Comparison of ENCODE assay signal across 1 cellular context in genomic region chr17:75877752-75878173, GRCh38.
TF ChIP-seq lines count a peak whose summit lies in the region.

No MANE protein-coding gene starts in this region.

TF ChIP-seq in WTC11, 78 proteins besides CTCF, POLR2A, EP300 and RAD21 (continued from another document):
- peak; percentile 81; the same call in 1 of the 2 replicates for TF ChIP-seq MAX (CRISPR knock-in tag; IDR thresholded peaks at IDR 0.05)
- no peak for TF ChIP-seq IRF2 (CRISPR knock-in tag; IDR thresholded peaks at IDR 0.05; ENCODE audit: borderline replicate concordance, low read depth)
- TF ChIP-seq TEAD1 (CRISPR knock-in tag; IDR thresholded peaks at IDR 0.05): peak; percentile 43; the same call in 1 of the 2 replicates
- peak; percentile 47; the same call in 1 of the 2 replicates for TF ChIP-seq SP1 (CRISPR knock-in tag; conservative IDR thresholded peaks at IDR 0.05)
- TF ChIP-seq ZNF423 (CRISPR knock-in tag; IDR thresholded peaks at IDR 0.05): no peak
- peak; percentile 9; the same call in 1 of the 2 replicates for TF ChIP-seq GABPB1 (CRISPR knock-in tag; IDR thresholded peaks at IDR 0.05)
- TF ChIP-seq ZNF317 (CRISPR knock-in tag; IDR thresholded peaks at IDR 0.05; ENCODE audit: borderline replicate concordance, low read depth): 0 out of 2 replicates have a peak, but pooled peaks have one; percentile 15
- no peak for TF ChIP-seq ZSCAN18 (CRISPR knock-in tag; IDR thresholded peaks at IDR 0.05)
- TF ChIP-seq FOXP4 (CRISPR knock-in tag; IDR thresholded peaks at IDR 0.05): peak; percentile 80; the same call in 1 of the 2 replicates
- TF ChIP-seq ZNF138 (CRISPR knock-in tag; conservative IDR thresholded peaks at IDR 0.05): no peak; the same call in 1 of the 2 replicates
- TF ChIP-seq FOXJ3 (CRISPR knock-in tag; IDR thresholded peaks at IDR 0.05; ENCODE audit: borderline replicate concordance): no peak
- peak; percentile 100 for TF ChIP-seq ZNF121 (CRISPR knock-in tag; IDR thresholded peaks at IDR 0.05)
- no peak for TF ChIP-seq NR1H2 (CRISPR knock-in tag; IDR thresholded peaks at IDR 0.05)
- 0 out of 2 replicates have a peak, but pooled peaks have one; percentile 56 for TF ChIP-seq IRF1 (CRISPR knock-in tag; IDR thresholded peaks at IDR 0.05)
